ENCODE assay signal across 8 cellular contexts in genomic region chr1:148302586-148303364, GRCh38.
DNase-seq lines count a peak whose midpoint lies in the region; ATAC-seq and TF ChIP-seq lines count a peak whose summit lies in the region.
"Not testable (repeated sequence)": the region's sequence is repeated elsewhere in the genome, so short reads cannot be mapped to it uniquely, and the experiment has no call there.

No MANE protein-coding gene starts in this region.

- H3K18ac ChIP-seq in IMR-90 (ENCODE audit: low read depth, low read length), result not testable (repeated sequence)

- peaks cover 8 to 11% (median 11%) of the 10 kb centered on the region in 3 donors for H3K4me1 Mint-ChIP-seq in CD8-positive, alpha-beta memory T cell
- peaks cover 11% of the 10 kb centered on the region for H3K4me1 Mint-ChIP-seq in activated CD4-positive, alpha-beta memory T cell treated with anti-CD3 and anti-CD28 coated beads for 36 hours (ENCODE audit: low read depth)
- peaks cover 12% of the 10 kb centered on the region for H3K4me1 Mint-ChIP-seq in osteocyte (ENCODE audit: unreplicated experiment)
- peaks cover 16% of the 10 kb centered on the region for H3K4me1 Mint-ChIP-seq in stimulated activated effector memory CD8-positive, alpha-beta T cell treated with anti-CD3 and anti-CD28 coated beads, Interleukin-12 subunit alpha, Interleukin-12 subunit beta, amount 100 ng/mL, for 72 hours

- not testable (repeated sequence) for BruUV-seq in IMR-90 (replicated peaks; lab: Mats Ljungman, UMichigan)

- H3K4me2 ChIP-seq in GM23248 (ENCODE audit: unreplicated experiment) (peak overlapping the region; percentile 46), IMR-90 (ENCODE audit: low read depth, low read length) (peak overlapping the region; percentile 8; the same call in 1 of the 2 replicates)

- not testable (repeated sequence) for TF ChIP-seq RAD21 in IMR-90 (IDR thresholded peaks at IDR 0.05; ENCODE audit: low read length)

- H3K23ac ChIP-seq in IMR-90 (ENCODE audit: low read depth, low read length), result not testable (repeated sequence)

- ATAC-seq in IMR-90 (ENCODE audit: low read depth) (peak; percentile 90), left ventricle myocardium superior (peak; percentile 91)
- ATAC-seq in stimulated activated effector memory CD8-positive, alpha-beta T cell treated with anti-CD3 and anti-CD28 coated beads, Interleukin-12 subunit alpha, Interleukin-12 subunit beta, amount 100 ng/mL, for 72 hours, result peak; percentile 91

- H3K9me3 ChIP-seq in CD8-positive, alpha-beta memory T cell (ENCODE audit: low read length); GM23248 (ENCODE audit: low read depth); IMR-90 (ENCODE audit: control insufficient read depth, insufficient read depth, low read length): not testable (repeated sequence)

- intact Hi-C loops in IMR-90 (cut with micrococcal nuclease); left ventricle myocardium superior (cut with micrococcal nuclease): not testable (repeated sequence)
- intact Hi-C loops in activated CD4-positive, alpha-beta memory T cell treated with anti-CD3 and anti-CD28 coated beads for 36 hours (cut with micrococcal nuclease), result loop anchor here (2.0 kb wide), 1 partner anchor 16 kb away; no protein-coding TSS in a partner anchor

- peaks cover 11% of the 10 kb centered on the region for H3K4me1 ChIP-seq in CD8-positive, alpha-beta memory T cell (ENCODE audit: insufficient read depth, low read length)
- not testable (repeated sequence) for H3K4me1 ChIP-seq in GM23248 (ENCODE audit: insufficient read depth); IMR-90 (ENCODE audit: control insufficient read depth, insufficient read depth, low read length)

- TF ChIP-seq CTCF in IMR-90 (conservative IDR thresholded peaks at IDR 0.05; ENCODE audit: low read depth, low read length); brain microvascular endothelial cell (IDR thresholded peaks at IDR 0.05; ENCODE audit: low read depth, low read length, missing control alignments); osteocyte (IDR thresholded peaks at IDR 0.05): not testable (repeated sequence)

- H3K27me3 ChIP-seq in CD8-positive, alpha-beta memory T cell (ENCODE audit: insufficient read depth, low read length, poor library complexity, severe bottlenecking), result peaks cover 29% of the 10 kb centered on the region
- not testable (repeated sequence) for H3K27me3 ChIP-seq in GM23248 (replicated peaks; ENCODE audit: insufficient read depth); IMR-90 (ENCODE audit: control insufficient read depth, insufficient read depth, low read length); brain microvascular endothelial cell (replicated peaks)

- peak overlapping the region; percentile 71 to 90 (median 84) for H3K4me3 Mint-ChIP-seq in CD8-positive, alpha-beta memory T cell
- peak overlapping the region; percentile 78 for H3K4me3 Mint-ChIP-seq in activated CD4-positive, alpha-beta memory T cell treated with anti-CD3 and anti-CD28 coated beads for 36 hours
- peak overlapping the region; percentile 69 for H3K4me3 Mint-ChIP-seq in osteocyte (ENCODE audit: unreplicated experiment)
- peak overlapping the region; percentile 70 for H3K4me3 Mint-ChIP-seq in stimulated activated effector memory CD8-positive, alpha-beta T cell treated with anti-CD3 and anti-CD28 coated beads, Interleukin-12 subunit alpha, Interleukin-12 subunit beta, amount 100 ng/mL, for 72 hours

- not testable (repeated sequence) for H3K56ac ChIP-seq in IMR-90 (ENCODE audit: extremely low read depth, insufficient read depth, low read length)

- POLR2A ChIA-PET in CD8-positive, alpha-beta memory T cell (lab: Charles Lee), result interaction anchor here (0.5 kb wide), 1 partner anchor 13 kb away, joined by 3 read pairs; no protein-coding TSS in a partner anchor
- POLR2A ChIA-PET in IMR-90 (lab: Charles Lee; ENCODE audit: unreplicated experiment), result not testable (repeated sequence)
- POLR2A ChIA-PET in activated CD4-positive, alpha-beta memory T cell treated with anti-CD3 and anti-CD28 coated beads for 36 hours (lab: Charles Lee), result interaction anchor here (1.1 to 2.9 kb wide), 5 partner anchors 12 to 39 kb away, joined by 5 to 24 read pairs (median 9); no protein-coding TSS in a partner anchor

- H4K91ac ChIP-seq in IMR-90 (ENCODE audit: insufficient read depth, low read depth, low read length), result not testable (repeated sequence)

- not testable (repeated sequence) for H4K5ac ChIP-seq in IMR-90 (ENCODE audit: low read depth, low read length)

- H2BK20ac ChIP-seq in IMR-90 (ENCODE audit: low read depth, low read length), result not testable (repeated sequence)

- H3K27ac Mint-ChIP-seq in CD8-positive, alpha-beta memory T cell, result not testable (repeated sequence)
- peak overlapping the region; percentile 45 for H3K27ac Mint-ChIP-seq in activated CD4-positive, alpha-beta memory T cell treated with anti-CD3 and anti-CD28 coated beads for 36 hours
- H3K27ac Mint-ChIP-seq in osteocyte (ENCODE audit: unreplicated experiment), result peak overlapping the region; percentile 18
- peak overlapping the region; percentile 16 for H3K27ac Mint-ChIP-seq in stimulated activated effector memory CD8-positive, alpha-beta T cell treated with anti-CD3 and anti-CD28 coated beads, Interleukin-12 subunit alpha, Interleukin-12 subunit beta, amount 100 ng/mL, for 72 hours

- peak overlapping the region; percentile 80 for H2AFZ ChIP-seq in GM23248
- H2AFZ ChIP-seq in IMR-90 (replicated peaks; ENCODE audit: low read length, poor library complexity), result peak overlapping the region; percentile 90

- in situ Hi-C loops in GM23248 (cut with MboI); IMR-90 (cut with MboI; ENCODE audit: low sequenced_read_pairs); brain microvascular endothelial cell (cut with HindIII; ENCODE audit: low pct_ligation_motif_present, low sequenced_read_pairs): not testable (repeated sequence)

- not testable (repeated sequence) for H3K9me3 Mint-ChIP-seq in CD8-positive, alpha-beta memory T cell; activated CD4-positive, alpha-beta memory T cell treated with anti-CD3 and anti-CD28 coated beads for 36 hours; osteocyte (ENCODE audit: unreplicated experiment); stimulated activated effector memory CD8-positive, alpha-beta T cell treated with anti-CD3 and anti-CD28 coated beads, Interleukin-12 subunit alpha, Interleukin-12 subunit beta, amount 100 ng/mL, for 72 hours

- H2AK9ac ChIP-seq in IMR-90 (replicated peaks; ENCODE audit: low read depth, low read length, poor library complexity), result not testable (repeated sequence)

- peak; percentile 21 to 62 (median 43) for DNase-seq in CD8-positive, alpha-beta memory T cell
- DNase-seq in GM23248; IMR-90; osteocyte (ENCODE audit: extremely low spot score, unreplicated experiment): not testable (repeated sequence)
- peak; percentile 81 for DNase-seq in activated CD4-positive, alpha-beta memory T cell treated with anti-CD3 and anti-CD28 coated beads for 36 hours
- DNase-seq in brain microvascular endothelial cell (peak; percentile 89), left ventricle myocardium superior (peak; percentile 69)
- peak; percentile 47 to 89 for DNase-seq in stimulated activated effector memory CD8-positive, alpha-beta T cell treated with anti-CD3 and anti-CD28 coated beads, Interleukin-12 subunit alpha, Interleukin-12 subunit beta, amount 100 ng/mL, for 72 hours (ENCODE audit: low spot score in 2 of 2)

- H3F3A ChIP-seq in GM23248 (ENCODE audit: insufficient read depth), result peaks cover 12% of the 10 kb centered on the region; the same call in 1 of the 2 replicates

- not testable (repeated sequence) for H3K4ac ChIP-seq in IMR-90 (ENCODE audit: low read depth, low read length)

- H4K20me1 ChIP-seq in GM23248 (ENCODE audit: insufficient read depth); IMR-90 (ENCODE audit: insufficient read depth, low read length): not testable (repeated sequence)

- H2BK5ac ChIP-seq in IMR-90 (ENCODE audit: low read depth, low read length, poor library complexity, severe bottlenecking), result not testable (repeated sequence)

- H2AK5ac ChIP-seq in IMR-90 (ENCODE audit: low read depth, low read length), result not testable (repeated sequence)

- H3K9me1 ChIP-seq in IMR-90 (ENCODE audit: insufficient read depth, low read length), result not testable (repeated sequence)

- H2BK15ac ChIP-seq in IMR-90 (ENCODE audit: low read depth, low read length), result not testable (repeated sequence)

- dilution Hi-C loops in IMR-90 (cut with HindIII; ENCODE audit: low sequenced_read_pairs, unreplicated experiment), result not testable (repeated sequence)

- TF ChIP-seq POLR2A in IMR-90 (IDR thresholded peaks at IDR 0.05; ENCODE audit: low read depth, low read length), result not testable (repeated sequence)

- CTCF ChIA-PET in CD8-positive, alpha-beta memory T cell (lab: Charles Lee); IMR-90 (lab: Yijun Ruan, JAX): not testable (repeated sequence)
- CTCF ChIA-PET in activated CD4-positive, alpha-beta memory T cell treated with anti-CD3 and anti-CD28 coated beads for 36 hours (lab: Charles Lee), result interaction anchor here (0.9 kb wide), 1 partner anchor 32 kb away, joined by 5 read pairs; no protein-coding TSS in a partner anchor

- H3K79me2 ChIP-seq in GM23248 (ENCODE audit: insufficient read depth), result not testable (repeated sequence)

- not testable (repeated sequence) for H3K79me1 ChIP-seq in IMR-90 (ENCODE audit: low read depth in 1 of 2, low read length in 2 of 2)

- not testable (repeated sequence) for H4K8ac ChIP-seq in IMR-90 (ENCODE audit: low read depth in 2 of 2, low read length in 2 of 2)

- 3 to 4% methylated on average over 17 of the region's 52 CpGs for WGBS in GM23248 (ENCODE audit: low coverage in 1 of 2, low lambda C conversion rate in 2 of 2, missing lambda C conversion rate in 2 of 2), 2 experiments
- WGBS in IMR-90 (ENCODE audit: extremely low coverage in 2 of 2, insufficient read length in 1 of 2), 2 experiments, result no CpG with 5 or more reads among the region's 52 CpGs

- not testable (repeated sequence) for H3K36me3 Mint-ChIP-seq in CD8-positive, alpha-beta memory T cell; activated CD4-positive, alpha-beta memory T cell treated with anti-CD3 and anti-CD28 coated beads for 36 hours; osteocyte (ENCODE audit: unreplicated experiment)
- H3K36me3 Mint-ChIP-seq in stimulated activated effector memory CD8-positive, alpha-beta T cell treated with anti-CD3 and anti-CD28 coated beads, Interleukin-12 subunit alpha, Interleukin-12 subunit beta, amount 100 ng/mL, for 72 hours, result peaks cover 18% of the 10 kb centered on the region

- H3K27ac ChIP-seq in CD8-positive, alpha-beta memory T cell (ENCODE audit: low read depth, low read length); IMR-90 (ENCODE audit: insufficient read depth, low read length): not testable (repeated sequence)
- H3K27ac ChIP-seq in GM23248 (peak overlapping the region; percentile 67), brain microvascular endothelial cell (peak overlapping the region; percentile 70)

- not testable (repeated sequence) for H2BK120ac ChIP-seq in IMR-90 (ENCODE audit: low read depth, low read length)

- H3K4me3 ChIP-seq in CD8-positive, alpha-beta memory T cell (ENCODE audit: low read length), result peak overlapping the region; percentile 18
- H3K4me3 ChIP-seq in GM23248, result peak overlapping the region; percentile 66
- H3K4me3 ChIP-seq in IMR-90 (ENCODE audit: insufficient read depth, low read depth, low read length), result peak overlapping the region; percentile 27
- H3K4me3 ChIP-seq in brain microvascular endothelial cell (ENCODE audit: low read depth, low read length), result peak overlapping the region; percentile 63

- peak overlapping the region; percentile 75 for H3K9ac ChIP-seq in GM23248
- not testable (repeated sequence) for H3K9ac ChIP-seq in IMR-90 (ENCODE audit: low read depth, low read length)

- H3K9me2 ChIP-seq in GM23248 (ENCODE audit: insufficient read depth), result not testable (repeated sequence)

- H3K36me3 ChIP-seq in CD8-positive, alpha-beta memory T cell (ENCODE audit: insufficient read depth, low read length); GM23248 (ENCODE audit: low read depth); IMR-90 (ENCODE audit: control insufficient read depth, insufficient read depth, low read length); brain microvascular endothelial cell (replicated peaks): not testable (repeated sequence)

- H3K14ac ChIP-seq in IMR-90 (replicated peaks; ENCODE audit: low read depth, low read length), result not testable (repeated sequence)

- peaks cover 31 to 34% of the 10 kb centered on the region in 2 donors for H3K27me3 Mint-ChIP-seq in CD8-positive, alpha-beta memory T cell
- peaks cover 17% of the 10 kb centered on the region for H3K27me3 Mint-ChIP-seq in activated CD4-positive, alpha-beta memory T cell treated with anti-CD3 and anti-CD28 coated beads for 36 hours
- H3K27me3 Mint-ChIP-seq in osteocyte (ENCODE audit: unreplicated experiment), result peaks cover 17% of the 10 kb centered on the region
